In genomic region chr1:225928186-225929175, GRCh38 we compare ENCODE assay signal across 12 cellular contexts. TPM values are rescaled to one million over a fixed set of nuclear protein-coding genes. Genes with fewer than 3 reads are reported as not detected.
A peak's percentile ranks its signal among the peaks of the same experiment; 100 is the strongest.
DNase-seq lines count a peak whose midpoint lies in the region; ATAC-seq lines count a peak whose summit lies in the region.
"Had no signal": no experiment of that assay in that cellular context is flagged by ENCODE, and none has a peak within 500 bp of the region (broad histone marks: within the 10 kb centered on the region; RNA-seq: fewer than 3 reads in every experiment).

No MANE protein-coding gene starts in this region.

- no peaks in the 10 kb centered on the region for H3K36me3 ChIP-seq in effector memory CD4-positive, alpha-beta T cell (ENCODE audit: control insufficient read depth, insufficient read depth, low read length)

- H3K27me3 Mint-ChIP-seq in activated naive CD4-positive, alpha-beta T cell treated with anti-CD3 and anti-CD28 coated beads, Interleukin-2, amount 10 ng/mL, durations not matched to agents 7 days and 5 days = peaks cover 4% of the 10 kb centered on the region

- DNase-seq in activated naive CD4-positive, alpha-beta T cell treated with anti-CD3 and anti-CD28 coated beads, Interleukin-2, amount 10 ng/mL, durations not matched to agents 7 days and 5 days = peak; percentile 56
- no peak for DNase-seq in activated naive CD4-positive, alpha-beta T cell treated with Interleukin-2 at 50 U/mL for 16 hours
- DNase-seq in OCI-M1 (lab: John Stamatoyannopoulos, UW) (peak; percentile 97), NCI-H748 treated with DMSO at 0.1 percent for 48 hours (lab: John Stamatoyannopoulos, UW) (no peak), A172 (ENCODE audit: low spot score) (no peak)
- DNase-seq in effector memory CD4-positive, alpha-beta T cell = no peak
- DNase-seq in stimulated activated naive CD8-positive, alpha-beta T cell treated with anti-CD3 and anti-CD28 coated beads, Interleukin-15, Interleukin-2, amounts not matched to agents 100 U/mL and 50 U/mL, for 24 hours = peak; percentile 20
- DNase-seq: NCI-H1694 treated with DMSO at 0.1 percent for 48 hours; stimulated activated CD8-positive, alpha-beta memory T cell treated with anti-CD3 and anti-CD28 coated beads, Interleukin-4, amount 100 ng/mL, for 48 hours had no signal

- H3K4me1 ChIP-seq in effector memory CD4-positive, alpha-beta T cell (ENCODE audit: control insufficient read depth, insufficient read depth, low read length, poor library complexity, severe bottlenecking) = peaks cover 5% of the 10 kb centered on the region

- no peak for ATAC-seq in stimulated activated naive CD8-positive, alpha-beta T cell treated with anti-CD3 and anti-CD28 coated beads, Interleukin-15, Interleukin-2, amounts not matched to agents 100 U/mL and 50 U/mL, for 24 hours
- no peak for ATAC-seq in GM18909 (IDR thresholded peaks at IDR 0.05; ENCODE audit: poor library complexity, unreplicated experiment)

- CTCF ChIA-PET in activated naive CD4-positive, alpha-beta T cell treated with anti-CD3 and anti-CD28 coated beads, Interleukin-2, amount 10 ng/mL, durations not matched to agents 7 days and 5 days (lab: Charles Lee) = interaction anchor here (0.7 to 1.9 kb wide), 3 partner anchors 17 to 48 kb away, joined by 3 to 5 read pairs (median 3); no protein-coding TSS in a partner anchor

- no peaks in the 10 kb centered on the region for H3K27me3 ChIP-seq in effector memory CD4-positive, alpha-beta T cell (replicated peaks; ENCODE audit: control insufficient read depth, insufficient read depth, low read length, poor library complexity, severe bottlenecking)

- peak overlapping the region; percentile 91 for H3K27ac Mint-ChIP-seq in activated naive CD4-positive, alpha-beta T cell treated with anti-CD3 and anti-CD28 coated beads, Interleukin-2, amount 10 ng/mL, durations not matched to agents 7 days and 5 days

- peaks cover 32% of the 10 kb centered on the region for H3K4me1 Mint-ChIP-seq in activated naive CD4-positive, alpha-beta T cell treated with anti-CD3 and anti-CD28 coated beads, Interleukin-2, amount 10 ng/mL, durations not matched to agents 7 days and 5 days

- no peaks in the 10 kb centered on the region for H3K9me3 ChIP-seq in effector memory CD4-positive, alpha-beta T cell (ENCODE audit: control insufficient read depth, low read length)

- H3K4me3 Mint-ChIP-seq in activated naive CD4-positive, alpha-beta T cell treated with anti-CD3 and anti-CD28 coated beads, Interleukin-2, amount 10 ng/mL, durations not matched to agents 7 days and 5 days = peak overlapping the region; percentile 7

- H3K36me3 Mint-ChIP-seq in activated naive CD4-positive, alpha-beta T cell treated with anti-CD3 and anti-CD28 coated beads, Interleukin-2, amount 10 ng/mL, durations not matched to agents 7 days and 5 days = peaks cover under 1% of the 10 kb centered on the region

- no peak overlapping the region for H3K4me3 ChIP-seq in effector memory CD4-positive, alpha-beta T cell (ENCODE audit: insufficient read depth, low read depth, low read length, poor library complexity, severe bottlenecking)

- H3K27ac ChIP-seq in effector memory CD4-positive, alpha-beta T cell (ENCODE audit: insufficient read depth, low read length, poor library complexity, severe bottlenecking) = peak overlapping the region; percentile 18
- H3K27ac ChIP-seq: C4-2B had no signal

- H3K9me3 Mint-ChIP-seq in activated naive CD4-positive, alpha-beta T cell treated with anti-CD3 and anti-CD28 coated beads, Interleukin-2, amount 10 ng/mL, durations not matched to agents 7 days and 5 days = no peaks in the 10 kb centered on the region

RNA-seq across cellular contexts. Expression of gene PYCR2, which starts 4.4 kb away (rescaled TPM):
- total RNA-seq in A172 (2014; rRNA removed; shearing (Covaris generic)) = 73.2 and 73.8 TPM in 2 replicates

RNA-seq across cellular contexts. Expression of gene LEFTY2, which starts 12.5 kb away (rescaled TPM):
- not detected in 2 replicates for total RNA-seq in A172 (2014; rRNA removed; shearing (Covaris generic))
- total RNA-seq: epithelial cell of proximal tubule had no signal

RNA-seq across cellular contexts. Expression of gene LEFTY1, which starts 39.5 kb away (rescaled TPM):
- not detected in 2 replicates for total RNA-seq in A172 (2014; rRNA removed; shearing (Covaris generic))
- total RNA-seq: epithelial cell of proximal tubule had no signal

RNA-seq across cellular contexts. Expression of gene TMEM63A, which starts 46.3 kb away (rescaled TPM):
- total RNA-seq in A172 (2014; rRNA removed; shearing (Covaris generic)) = 7.8 and 8.2 TPM in 2 replicates

Comparison
In these comparisons a context has a peak if more than half of its experiments do, and no peak if none do; other contexts are left out.
1. DNase-seq: peak in activated naive CD4-positive, alpha-beta T cell treated with anti-CD3 and anti-CD28 coated beads, Interleukin-2, amount 10 ng/mL, durations not matched to agents 7 days and 5 days (single experiment), OCI-M1 (single experiment) and stimulated activated naive CD8-positive, alpha-beta T cell treated with anti-CD3 and anti-CD28 coated beads, Interleukin-15, Interleukin-2, amounts not matched to agents 100 U/mL and 50 U/mL, for 24 hours (single experiment); none in activated naive CD4-positive, alpha-beta T cell treated with Interleukin-2 at 50 U/mL for 16 hours (single experiment), effector memory CD4-positive, alpha-beta T cell (0 of 3), NCI-H748 treated with DMSO at 0.1 percent for 48 hours (single experiment) and A172 (single experiment).